In genomic region chr3:88596451-88596850, GRCh38 we compare ENCODE assay signal across 14 cellular contexts.
DNase-seq lines count a peak whose midpoint lies in the region; ATAC-seq and TF ChIP-seq lines count a peak whose summit lies in the region.
"Had no signal": no experiment of that assay in that cellular context is flagged by ENCODE, and none has a peak within 500 bp of the region (broad histone marks: within the 10 kb centered on the region; RNA-seq: fewer than 3 reads in every experiment).

No MANE protein-coding gene starts in this region.

- no peaks in the 10 kb centered on the region for H4K20me1 ChIP-seq in osteoblast (ENCODE audit: insufficient read depth, low read length)
- H4K20me1 ChIP-seq: BLaER1 treated with 17β-estradiol and CSF1 and Interleukin-3, amounts not matched to agents 10 nM and 100 nM had no signal

- H3K27ac ChIP-seq in A673 (ENCODE audit: low read depth, low read length, poor library complexity, severe bottlenecking) = no peak overlapping the region
- H3K27ac ChIP-seq in osteoblast (ENCODE audit: low read depth, low read length) = no peak overlapping the region
- H3K27ac ChIP-seq: 22Rv1; BLaER1 treated with 17β-estradiol and CSF1 and Interleukin-3, amounts not matched to agents 10 nM and 100 nM; GM23248 had no signal

- no peaks in the 10 kb centered on the region for H3K27me3 ChIP-seq in A673 (replicated peaks; ENCODE audit: insufficient read depth, low read depth, low read length, poor library complexity)
- H3K27me3 ChIP-seq in osteoblast (ENCODE audit: insufficient read depth, low read length) = no peaks in the 10 kb centered on the region
- H3K27me3 ChIP-seq: BLaER1 treated with 17β-estradiol and CSF1 and Interleukin-3, amounts not matched to agents 10 nM and 100 nM had no signal

- peak; percentile 34 for DNase-seq in A673 (ENCODE audit: low spot score)
- DNase-seq in HT1080 (ENCODE audit: low read depth) = peak; percentile 14
- DNase-seq in choroid plexus epithelial cell (ENCODE audit: low read depth) = peak; percentile 5
- peak; percentile 26 for DNase-seq in osteoblast (ENCODE audit: insufficient read length, low spot score, missing footprints)
- DNase-seq in stimulated activated CD8-positive, alpha-beta memory T cell treated with anti-CD3 and anti-CD28 coated beads, Interleukin-4, amount 100 ng/mL, for 48 hours = no peak
- no peak for DNase-seq in NCI-H226
- DNase-seq: Calu3; CD4-positive, CD25-positive, alpha-beta regulatory T cell; DMS 273 treated with DMSO at 0.1 percent for 48 hours; GM23248 had no signal

- no peak overlapping the region for H3K4me3 ChIP-seq in A673 (ENCODE audit: low read depth, low read length, poor library complexity, severe bottlenecking)
- no peak overlapping the region for H3K4me3 ChIP-seq in choroid plexus epithelial cell (ENCODE audit: low read depth, low read length)
- no peak overlapping the region for H3K4me3 ChIP-seq in osteoblast (ENCODE audit: insufficient read depth, low read length)
- H3K4me3 ChIP-seq: BLaER1 treated with 17β-estradiol and CSF1 and Interleukin-3, amounts not matched to agents 10 nM and 100 nM; GM23248 had no signal

- ATAC-seq in HG02623 (IDR thresholded peaks at IDR 0.05; ENCODE audit: unreplicated experiment) = no peak
- ATAC-seq: HCT116 had no signal

- POLR2A ChIA-PET in A673 (lab: Charles Lee; ENCODE audit: low non-redundant PET) = no interaction called here

- BruUV-seq in A673 (replicated peaks; lab: Mats Ljungman, UMichigan) = no TSS peak

- intact Hi-C loops in A673 (cut with micrococcal nuclease; ENCODE audit: unreplicated experiment) = no loop called here

- TF ChIP-seq CTCF in A673 (conservative IDR thresholded peaks at IDR 0.05; ENCODE audit: low read depth, low read length) (no peak), choroid plexus epithelial cell (conservative IDR thresholded peaks at IDR 0.05; ENCODE audit: low read depth, low read length) (no peak), osteoblast (IDR thresholded peaks at IDR 0.05; ENCODE audit: extremely low read depth, low read depth, low read length) (no peak)

- CTCF ChIA-PET in A673 (lab: Charles Lee) = no interaction called here

- H3K4me2 ChIP-seq in osteoblast (ENCODE audit: insufficient read depth, low read length) = no peak overlapping the region
- H3K4me2 ChIP-seq: BLaER1 treated with 17β-estradiol and CSF1 and Interleukin-3, amounts not matched to agents 10 nM and 100 nM had no signal

- peaks cover 19% of the 10 kb centered on the region for H3K9me3 ChIP-seq in A673 (ENCODE audit: low read depth, low read length, poor library complexity, severe bottlenecking)
- no peaks in the 10 kb centered on the region for H3K9me3 ChIP-seq in osteoblast (ENCODE audit: low read depth, low read length)
- H3K9me3 ChIP-seq: BLaER1 treated with 17β-estradiol and CSF1 and Interleukin-3, amounts not matched to agents 10 nM and 100 nM had no signal

- H3K36me3 ChIP-seq in A673 (ENCODE audit: insufficient read depth, low read length, poor library complexity, severe bottlenecking) (no peaks in the 10 kb centered on the region), osteoblast (ENCODE audit: insufficient read depth, low read length) (no peaks in the 10 kb centered on the region)
- H3K36me3 ChIP-seq: BLaER1 treated with 17β-estradiol and CSF1 and Interleukin-3, amounts not matched to agents 10 nM and 100 nM had no signal

- H3K4me1 ChIP-seq in A673 (ENCODE audit: insufficient read depth, low read length, poor library complexity, severe bottlenecking) (peaks cover 5% of the 10 kb centered on the region), osteoblast (ENCODE audit: insufficient read depth, low read length) (no peaks in the 10 kb centered on the region)
- H3K4me1 ChIP-seq: BLaER1 treated with 17β-estradiol and CSF1 and Interleukin-3, amounts not matched to agents 10 nM and 100 nM had no signal

- H2AFZ ChIP-seq in osteoblast (ENCODE audit: low read length) = no peak overlapping the region
- H2AFZ ChIP-seq: GM23248 had no signal

- H3K79me2 ChIP-seq in osteoblast (ENCODE audit: insufficient read depth, low read length) = no peaks in the 10 kb centered on the region

Comparison
In these comparisons a context has a peak if more than half of its experiments do, and no peak if none do; other contexts are left out.
1. DNase-seq: peak in A673 (single experiment), HT1080 (single experiment), choroid plexus epithelial cell (single experiment) and osteoblast (single experiment); none in stimulated activated CD8-positive, alpha-beta memory T cell treated with anti-CD3 and anti-CD28 coated beads, Interleukin-4, amount 100 ng/mL, for 48 hours (single experiment) and NCI-H226 (single experiment).